In the genomic region with DNA sequence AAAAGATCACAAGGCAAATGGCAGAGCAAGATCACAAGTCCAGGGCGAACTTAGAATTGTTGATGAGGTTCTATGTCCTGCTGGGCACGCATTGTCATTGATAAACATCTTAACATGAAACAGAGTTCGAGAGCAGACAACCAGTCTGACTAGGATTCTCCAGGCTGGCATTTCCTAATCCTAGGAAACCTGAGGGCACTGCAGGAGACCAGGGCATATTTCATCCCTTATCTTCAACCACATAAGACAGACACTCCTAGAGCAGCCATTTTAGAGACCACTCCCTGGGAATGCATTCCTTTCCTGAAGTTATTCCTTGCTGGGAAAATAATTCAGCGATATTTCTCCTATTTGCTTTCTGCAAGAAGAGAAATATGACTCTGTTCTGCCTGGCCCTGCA, we compare ENCODE assay signal across 19 cellular contexts.
"Had no signal": no experiment of that assay in that cellular context is flagged by ENCODE, and none has a peak within 500 bp of the region (broad histone marks: within the 10 kb centered on the region; RNA-seq: fewer than 3 reads in every experiment).

No MANE protein-coding gene starts in this region.

- H3K9me3 ChIP-seq: thyroid gland, uterus had no signal

- H3K4me3 ChIP-seq: coronary artery, thyroid gland, uterus had no signal

- H3K27me3 Mint-ChIP-seq: activated CD4-positive, alpha-beta T cell treated with anti-CD3 and anti-CD28 coated beads, Interleukin-2, amount 10 ng/mL, durations not matched to agents 24 days and 14 days; activated naive CD8-positive, alpha-beta T cell; memory B cell; naive thymus-derived CD8-positive, alpha-beta T cell; stimulated activated naive B cell treated with anti-CD40 and anti-IgM and Interleukin-4, amounts not matched to agents 10 μg/mL and 1 μg/mL and 100 μg/mL, for 72 hours had no signal

- ATAC-seq: activated T-cell treated with anti-CD3 and anti-CD28 coated beads, Interleukin-2, amount 50 U/mL, for 72 hours; left ventricle myocardium superior; naive thymus-derived CD8-positive, alpha-beta T cell; stimulated activated naive B cell treated with anti-CD40 and anti-IgM and Interleukin-4, amounts not matched to agents 10 μg/mL and 1 μg/mL and 100 μg/mL, for 72 hours had no signal

- H3K4me3 Mint-ChIP-seq: activated CD4-positive, alpha-beta T cell treated with anti-CD3 and anti-CD28 coated beads, Interleukin-2, amount 10 ng/mL, durations not matched to agents 24 days and 14 days; activated naive CD8-positive, alpha-beta T cell; activated T-cell treated with anti-CD3 and anti-CD28 coated beads, Interleukin-2, amount 50 U/mL, for 72 hours; memory B cell; naive thymus-derived CD8-positive, alpha-beta T cell; stimulated activated naive B cell treated with anti-CD40 and anti-IgM and Interleukin-4, amounts not matched to agents 10 μg/mL and 1 μg/mL and 100 μg/mL, for 72 hours had no signal

- H3K4me1 Mint-ChIP-seq: activated CD4-positive, alpha-beta T cell treated with anti-CD3 and anti-CD28 coated beads, Interleukin-2, amount 10 ng/mL, durations not matched to agents 24 days and 14 days; memory B cell; naive thymus-derived CD8-positive, alpha-beta T cell; stimulated activated naive B cell treated with anti-CD40 and anti-IgM and Interleukin-4, amounts not matched to agents 10 μg/mL and 1 μg/mL and 100 μg/mL, for 72 hours had no signal

- H3K36me3 ChIP-seq: thyroid gland, uterus had no signal

- H3K27ac ChIP-seq: coronary artery, thyroid gland, uterus had no signal

- H3K4me1 ChIP-seq: thyroid gland, uterus had no signal

- DNase-seq: activated CD4-positive, alpha-beta T cell treated with anti-CD3 and anti-CD28 coated beads, Interleukin-2, amount 10 ng/mL, durations not matched to agents 24 days and 14 days; activated CD4-positive, CD25-positive, alpha-beta regulatory T cell; activated CD8-positive, alpha-beta memory T cell treated with anti-CD3 and anti-CD28 coated beads, Interleukin-2, amount 50 U/mL, for 48 hours; activated gamma-delta T cell treated with Interleukin-2 at 50 U/mL for 16 hours; activated T-cell treated with anti-CD3 and anti-CD28 coated beads, Interleukin-2, amount 50 U/mL, for 72 hours; amniotic stem cell; central memory CD4-positive, alpha-beta T cell; foreskin fibroblast; kidney glomerular epithelial cell; left ventricle myocardium superior; naive thymus-derived CD8-positive, alpha-beta T cell; posterior cingulate gyrus; stimulated activated CD4-positive, alpha-beta T cell treated with anti-CD3 and anti-CD28 coated beads, Interleukin-2, amount 100 ng/mL, for 48 hours; stimulated activated naive B cell treated with anti-CD40 and anti-IgM and Interleukin-4, amounts not matched to agents 10 μg/mL and 1 μg/mL and 100 μg/mL, for 72 hours; thyroid gland; uterus had no signal

- H3K27me3 ChIP-seq: thyroid gland, uterus had no signal

- H3K36me3 Mint-ChIP-seq: activated naive CD8-positive, alpha-beta T cell; memory B cell; stimulated activated naive B cell treated with anti-CD40 and anti-IgM and Interleukin-4, amounts not matched to agents 10 μg/mL and 1 μg/mL and 100 μg/mL, for 72 hours had no signal

- H3K27ac Mint-ChIP-seq: activated CD4-positive, alpha-beta T cell treated with anti-CD3 and anti-CD28 coated beads, Interleukin-2, amount 10 ng/mL, durations not matched to agents 24 days and 14 days; activated naive CD8-positive, alpha-beta T cell; activated T-cell treated with anti-CD3 and anti-CD28 coated beads, Interleukin-2, amount 50 U/mL, for 72 hours; memory B cell; naive thymus-derived CD8-positive, alpha-beta T cell; stimulated activated naive B cell treated with anti-CD40 and anti-IgM and Interleukin-4, amounts not matched to agents 10 μg/mL and 1 μg/mL and 100 μg/mL, for 72 hours had no signal
